In genomic region chr4:122178961-122179360, GRCh38 we compare ENCODE assay signal across 3 cellular contexts.
"Had no signal": no experiment of that assay in that cellular context is flagged by ENCODE, and none has a peak within 500 bp of the region (broad histone marks: within the 10 kb centered on the region; RNA-seq: fewer than 3 reads in every experiment).

No MANE protein-coding gene starts in this region.

- DNase-seq: GDM1, GF-D8 had no signal

- H3K4me3 ChIP-seq: GM12878 had no signal
